37 cellular contexts compared by ENCODE assay signal in genomic region chrX:94655180-94655579, GRCh38.
"Had no signal": no experiment of that assay in that cellular context is flagged by ENCODE, and none has a peak within 500 bp of the region (broad histone marks: within the 10 kb centered on the region; RNA-seq: fewer than 3 reads in every experiment).

No MANE protein-coding gene starts in this region.

- H3K4me3 ChIP-seq: ascending aorta had no signal

- H3K27ac Mint-ChIP-seq: activated B cell treated with CpG ODN at 0.5 μM for 24 hours; activated CD4-positive, alpha-beta memory T cell treated with anti-CD3 and anti-CD28 coated beads for 36 hours; activated CD4-positive, alpha-beta T cell treated with anti-CD3 and anti-CD28 coated beads, Interleukin-2, amount 10 ng/mL, durations not matched to agents 24 days and 14 days; activated CD8-positive, alpha-beta T cell treated with anti-CD3 and anti-CD28 coated beads for 36 hours; activated naive CD4-positive, alpha-beta T cell treated with anti-CD3 and anti-CD28 coated beads for 36 hours; activated naive CD8-positive, alpha-beta T cell; activated naive CD8-positive, alpha-beta T cell treated with anti-CD3 and anti-CD28 coated beads, Interleukin-2, amount 10 ng/mL, durations not matched to agents 7 days and 5 days; activated naive CD8-positive, alpha-beta T cell treated with anti-CD3 and anti-CD28 coated beads, Interleukin-2, amount 50 U/mL, for 24 hours; activated T-cell treated with anti-CD3 and anti-CD28 coated beads, Interleukin-2, amount 50 U/mL, for 72 hours; activated T-helper 1 cell treated with anti-CD3 and anti-CD28 coated beads, Interleukin-12 subunit alpha, Interleukin-12 subunit beta, Interleukin-2, Interleukin-4 antibody, amounts not matched to agents 30 ng/mL and 10 ng/mL and 1 ng/mL, durations not matched to agents 14 hours and 24 hours and 36 hours; activated T-helper 17 cell treated with anti-CD3 and anti-CD28 coated beads, Interleukin-2, amount 50 U/mL, for 72 hours; brain; T-helper 1 cell treated with Interleukin-12 subunit alpha and Interleukin-12 subunit beta and Interleukin-4 antibody, amounts not matched to agents 30 μg/mL and 1 μg/mL, for 36 hours; T-helper 2 cell treated with Interferon-gamma antibody and Interleukin-4, amounts not matched to agents 5 μg/mL and 100 μg/mL, for 36 hours had no signal

- H3K36me3 ChIP-seq: ascending aorta had no signal

- H3K36me3 Mint-ChIP-seq: activated CD4-positive, alpha-beta memory T cell treated with anti-CD3 and anti-CD28 coated beads for 36 hours; activated naive CD8-positive, alpha-beta T cell; activated naive CD8-positive, alpha-beta T cell treated with anti-CD3 and anti-CD28 coated beads, Interleukin-2, amount 10 ng/mL, durations not matched to agents 7 days and 5 days; brain had no signal

- H3K4me1 ChIP-seq: ascending aorta had no signal

- H3K27me3 ChIP-seq: ascending aorta had no signal

- DNase-seq: activated B cell treated with CpG ODN at 0.5 μM for 24 hours; activated CD4-positive, alpha-beta memory T cell treated with anti-CD3 and anti-CD28 coated beads for 36 hours; activated CD4-positive, alpha-beta T cell treated with anti-CD3 and anti-CD28 coated beads for 4 hours; activated CD4-positive, alpha-beta T cell treated with anti-CD3 and anti-CD28 coated beads, Interleukin-2, amount 10 ng/mL, durations not matched to agents 24 days and 14 days; activated CD4-positive, alpha-beta T cell treated with anti-CD3 and anti-CD28 coated beads, Interleukin-2, amount 50 U/mL, for 1 hour; activated CD4-positive, alpha-beta T cell treated with anti-CD3 and anti-CD28 coated beads, Interleukin-2, amount 50 U/mL, for 4 hours; activated CD4-positive, CD25-positive, alpha-beta regulatory T cell treated with anti-CD3 and anti-CD28 coated beads, Interleukin-2, amount 50 U/mL, for 72 hours; activated CD8-positive, alpha-beta memory T cell treated with anti-CD3 and anti-CD28 coated beads, Interleukin-2, amount 50 U/mL, for 4 hours; activated CD8-positive, alpha-beta T cell treated with anti-CD3 and anti-CD28 coated beads for 36 hours; activated effector memory CD4-positive, alpha-beta T cell treated with anti-CD3 and anti-CD28 coated beads, Interleukin-2, amount 50 U/mL, for 16 hours; activated gamma-delta T cell treated with Interleukin-2 at 50 U/mL for 16 hours; activated naive CD4-positive, alpha-beta T cell; activated naive CD4-positive, alpha-beta T cell treated with anti-CD3 and anti-CD28 coated beads for 36 hours; activated naive CD4-positive, alpha-beta T cell treated with anti-CD3 and anti-CD28 coated beads, Interleukin-2, amount 50 U/mL, for 16 hours; activated naive CD8-positive, alpha-beta T cell treated with anti-CD3 and anti-CD28 coated beads, Interleukin-2, amount 10 ng/mL, durations not matched to agents 7 days and 5 days; activated naive CD8-positive, alpha-beta T cell treated with anti-CD3 and anti-CD28 coated beads, Interleukin-2, amount 50 U/mL, for 24 hours; activated T-cell treated with anti-CD3 and anti-CD28 coated beads for 4 hours; activated T-cell treated with anti-CD3 and anti-CD28 coated beads, Interleukin-2, amount 50 U/mL, for 1 hour; activated T-cell treated with anti-CD3 and anti-CD28 coated beads, Interleukin-2, amount 50 U/mL, for 4 hours; activated T-cell treated with anti-CD3 and anti-CD28 coated beads, Interleukin-2, amount 50 U/mL, for 72 hours; amygdala; anterior cingulate cortex; central memory CD4-positive, alpha-beta T cell; SW 1271; T-helper 1 cell; T-helper 2 cell; T-helper 9 cell had no signal

- H3K9me3 ChIP-seq: ascending aorta had no signal

- H3K9me3 Mint-ChIP-seq: activated CD4-positive, alpha-beta T cell treated with anti-CD3 and anti-CD28 coated beads, Interleukin-2, amount 10 ng/mL, durations not matched to agents 24 days and 14 days; activated CD8-positive, alpha-beta T cell treated with anti-CD3 and anti-CD28 coated beads for 36 hours; activated naive CD8-positive, alpha-beta T cell treated with anti-CD3 and anti-CD28 coated beads, Interleukin-2, amount 10 ng/mL, durations not matched to agents 7 days and 5 days; activated naive CD8-positive, alpha-beta T cell treated with anti-CD3 and anti-CD28 coated beads, Interleukin-2, amount 50 U/mL, for 24 hours; activated T-helper 1 cell treated with anti-CD3 and anti-CD28 coated beads, Interleukin-12 subunit alpha, Interleukin-12 subunit beta, Interleukin-2, Interleukin-4 antibody, amounts not matched to agents 30 ng/mL and 10 ng/mL and 1 ng/mL, durations not matched to agents 14 hours and 24 hours and 36 hours; activated T-helper 17 cell treated with anti-CD3 and anti-CD28 coated beads, Interleukin-2, amount 50 U/mL, for 72 hours; T-helper 1 cell treated with Interleukin-12 subunit alpha and Interleukin-12 subunit beta and Interleukin-4 antibody, amounts not matched to agents 30 μg/mL and 1 μg/mL, for 36 hours; T-helper 2 cell treated with Interferon-gamma antibody and Interleukin-4, amounts not matched to agents 5 μg/mL and 100 μg/mL, for 36 hours had no signal

- ATAC-seq: activated CD8-positive, alpha-beta T cell treated with anti-CD3 and anti-CD28 coated beads for 36 hours; activated naive CD8-positive, alpha-beta T cell treated with anti-CD3 and anti-CD28 coated beads, Interleukin-2, amount 50 U/mL, for 24 hours; activated T-cell treated with anti-CD3 and anti-CD28 coated beads, Interleukin-2, amount 50 U/mL, for 4 hours; activated T-cell treated with anti-CD3 and anti-CD28 coated beads, Interleukin-2, amount 50 U/mL, for 72 hours; activated T-helper 17 cell treated with anti-CD3 and anti-CD28 coated beads, Interleukin-2, amount 50 U/mL, for 72 hours had no signal

- FAIRE-seq: bronchial epithelial cell, TTC549 had no signal

- H3K27ac ChIP-seq: ascending aorta, VCaP had no signal
